Comparison of ENCODE assay signal across 18 cellular contexts in genomic region chr2:200399636-200400035, GRCh38.
"Had no signal": no experiment of that assay in that cellular context is flagged by ENCODE, and none has a peak within 500 bp of the region (broad histone marks: within the 10 kb centered on the region; RNA-seq: fewer than 3 reads in every experiment).

No MANE protein-coding gene starts in this region.

- H3K9me3 Mint-ChIP-seq: activated naive CD4-positive, alpha-beta T cell treated with anti-CD3 and anti-CD28 coated beads, Interleukin-2, amount 10 ng/mL, durations not matched to agents 7 days and 5 days; activated T-helper 2 cell treated with anti-CD3 and anti-CD28 coated beads, Interferon-gamma antibody, Interleukin-2, Interleukin-4, amounts not matched to agents 10 μg/mL and 5 μg/mL and 100 μg/mL, durations not matched to agents 14 hours and 24 hours and 36 hours; endodermal cell; memory B cell; naive thymus-derived CD8-positive, alpha-beta T cell; T-cell had no signal

- H3K36me3 ChIP-seq: cardiac muscle cell, left lung, neutrophil, right atrium auricular region, stomach, upper lobe of left lung had no signal

- H3K4me3 Mint-ChIP-seq: activated naive CD4-positive, alpha-beta T cell treated with anti-CD3 and anti-CD28 coated beads, Interleukin-2, amount 10 ng/mL, durations not matched to agents 7 days and 5 days; endodermal cell; memory B cell; naive thymus-derived CD8-positive, alpha-beta T cell; T-cell had no signal

- H3K4me2 ChIP-seq: hepatocyte had no signal

- H3K27me3 ChIP-seq: cardiac muscle cell, dorsolateral prefrontal cortex, hepatocyte, left lung, neutrophil, right atrium auricular region, stomach, testis, upper lobe of left lung had no signal

- H3K9me3 ChIP-seq: left lung, neutrophil, right atrium auricular region, stomach, testis, upper lobe of left lung had no signal

- H3K4me1 Mint-ChIP-seq: activated naive CD4-positive, alpha-beta T cell treated with anti-CD3 and anti-CD28 coated beads, Interleukin-2, amount 10 ng/mL, durations not matched to agents 7 days and 5 days; T-cell had no signal

- H3K4me1 ChIP-seq: testis had no signal

- H3K36me3 Mint-ChIP-seq: activated naive CD4-positive, alpha-beta T cell treated with anti-CD3 and anti-CD28 coated beads, Interleukin-2, amount 10 ng/mL, durations not matched to agents 7 days and 5 days; memory B cell; naive thymus-derived CD8-positive, alpha-beta T cell had no signal

- H3K4me3 ChIP-seq: cardiac muscle cell, dorsolateral prefrontal cortex, hepatocyte, left lung, right atrium auricular region, stomach, testis, upper lobe of left lung had no signal

- H3K27ac ChIP-seq: cardiac muscle cell, dorsolateral prefrontal cortex, hepatocyte, left lung, neutrophil, right atrium auricular region, stomach, testis, upper lobe of left lung had no signal

- H2AFZ ChIP-seq: hepatocyte had no signal

- H3K27me3 Mint-ChIP-seq: activated naive CD4-positive, alpha-beta T cell treated with anti-CD3 and anti-CD28 coated beads, Interleukin-2, amount 10 ng/mL, durations not matched to agents 7 days and 5 days; T-cell had no signal

- H3K27ac Mint-ChIP-seq: activated naive CD4-positive, alpha-beta T cell treated with anti-CD3 and anti-CD28 coated beads, Interleukin-2, amount 10 ng/mL, durations not matched to agents 7 days and 5 days; activated T-helper 2 cell treated with anti-CD3 and anti-CD28 coated beads, Interferon-gamma antibody, Interleukin-2, Interleukin-4, amounts not matched to agents 10 μg/mL and 5 μg/mL and 100 μg/mL, durations not matched to agents 14 hours and 24 hours and 36 hours; endodermal cell; memory B cell; naive thymus-derived CD8-positive, alpha-beta T cell; T-cell had no signal

- DNase-seq: activated naive CD4-positive, alpha-beta T cell treated with anti-CD3 and anti-CD28 coated beads, Interleukin-2, amount 10 ng/mL, durations not matched to agents 7 days and 5 days; dorsolateral prefrontal cortex; endodermal cell; islet precursor cell; left lung; naive thymus-derived CD8-positive, alpha-beta T cell; posterior cingulate gyrus; stomach; T-cell; T-helper 9 cell; testis; upper lobe of left lung had no signal

- ATAC-seq: left lung; naive thymus-derived CD8-positive, alpha-beta T cell; T-cell had no signal
